ENCODE assay signal across 19 cellular contexts in genomic region chr16:69851491-69852240, GRCh38.
DNase-seq lines count a peak whose midpoint lies in the region; FAIRE-seq and TF ChIP-seq lines count a peak whose summit lies in the region.
"Had no signal": no experiment of that assay in that cellular context is flagged by ENCODE, and none has a peak within 500 bp of the region (broad histone marks: within the 10 kb centered on the region; RNA-seq: fewer than 3 reads in every experiment).

No MANE protein-coding gene starts in this region.

- no peak overlapping the region for H3K4me3 ChIP-seq in cardiac fibroblast (replicated peaks in 1 of 2; ENCODE audit: low read depth in 2 of 2, low read length in 2 of 2)
- H3K4me3 ChIP-seq in fibroblast of villous mesenchyme (ENCODE audit: low read depth, low read length): no peak overlapping the region
- no peak overlapping the region for H3K4me3 ChIP-seq in tibial artery
- no peak overlapping the region for H3K4me3 ChIP-seq in colonic mucosa
- H3K4me3 ChIP-seq: SJCRH30 had no signal

- H3K27me3 ChIP-seq in tibial artery: no peaks in the 10 kb centered on the region
- no peaks in the 10 kb centered on the region for H3K27me3 ChIP-seq in colonic mucosa
- H3K27me3 ChIP-seq: BE2C, SJCRH30 had no signal

- intact Hi-C loops in tibial artery (cut with DNase I; ENCODE audit: low total_unique reads): no loop called here
- intact Hi-C loops in colonic mucosa (cut with DNase I): no loop called here
- intact Hi-C loops in MCF 10A (cut with micrococcal nuclease): no loop called here

- H3K4me1 Mint-ChIP-seq in MCF 10A (ENCODE audit: insufficient read depth, unreplicated experiment): peaks cover 7% of the 10 kb centered on the region

- POLR2A ChIA-PET in MCF 10A (lab: Yijun Ruan, JAX): no interaction called here

- H3K27ac ChIP-seq in tibial artery (peak overlapping the region; percentile 34 to 72), colonic mucosa (no peak overlapping the region)
- H3K27ac ChIP-seq: SJCRH30 had no signal

- BruUV-seq in MCF 10A (replicated peaks; lab: Mats Ljungman, UMichigan): no TSS peak

- no peak for TF ChIP-seq POLR2A in GM12891 (IDR thresholded peaks at IDR 0.05; ENCODE audit: low read depth, low read length)

- H3K9me3 Mint-ChIP-seq in MCF 10A (ENCODE audit: unreplicated experiment): no peaks in the 10 kb centered on the region
- H3K9me3 Mint-ChIP-seq: CD8-positive, alpha-beta T cell; H9; IgD-negative memory B cell had no signal

- H3K36me3 Mint-ChIP-seq in MCF 10A (ENCODE audit: insufficient read depth, unreplicated experiment): peaks cover 12% of the 10 kb centered on the region

- CTCF ChIA-PET in MCF 10A (lab: Yijun Ruan, JAX): interaction anchor here (0.6 to 1.2 kb wide), 2 partner anchors 23 to 204 kb away, joined by 3 read pairs; no protein-coding TSS in a partner anchor

- TF ChIP-seq CTCF in cardiac fibroblast (IDR thresholded peaks at IDR 0.05; ENCODE audit: low read depth, low read length): no peak
- no peak for TF ChIP-seq CTCF in fibroblast of villous mesenchyme (IDR thresholded peaks at IDR 0.05; ENCODE audit: insufficient read depth, low read depth, low read length)
- TF ChIP-seq CTCF in tibial artery (IDR thresholded peaks at IDR 0.05): no peak
- no peak for TF ChIP-seq CTCF in colonic mucosa (IDR thresholded peaks at IDR 0.05)
- no peak for TF ChIP-seq CTCF in MCF 10A (IDR thresholded peaks at IDR 0.05; ENCODE audit: unreplicated experiment)

- H3K4me3 Mint-ChIP-seq in MCF 10A (ENCODE audit: unreplicated experiment): no peak overlapping the region
- H3K4me3 Mint-ChIP-seq: CD8-positive, alpha-beta T cell; H9; IgD-negative memory B cell had no signal

- H3K9me3 ChIP-seq in tibial artery (no peaks in the 10 kb centered on the region), colonic mucosa (no peaks in the 10 kb centered on the region)
- H3K9me3 ChIP-seq: BE2C, SJCRH30 had no signal

- no peak overlapping the region for H3K27ac Mint-ChIP-seq in MCF 10A (ENCODE audit: low read depth, unreplicated experiment)
- H3K27ac Mint-ChIP-seq: CD8-positive, alpha-beta T cell; IgD-negative memory B cell had no signal

- H3K27me3 Mint-ChIP-seq in MCF 10A (ENCODE audit: insufficient read depth, unreplicated experiment): no peaks in the 10 kb centered on the region
- H3K27me3 Mint-ChIP-seq: IgD-negative memory B cell had no signal

- FAIRE-seq in HTR-8/SVneo (lab: Jason Lieb, UNC) (peak; percentile 55), GM12891 (lab: Jason Lieb, UNC) (no peak)

- H3K4me1 ChIP-seq in tibial artery (peaks cover 4 to 70% (median 21%) of the 10 kb centered on the region in 4 donors), colonic mucosa (peaks cover 5% of the 10 kb centered on the region)
- H3K4me1 ChIP-seq: BE2C, SJCRH30 had no signal

- H3K9ac ChIP-seq in colonic mucosa (ENCODE audit: low read depth in 2 of 2, low read length in 2 of 2): no peak overlapping the region

- peaks cover 0 to 5% (median 0%) of the 10 kb centered on the region in 3 donors for H3K36me3 ChIP-seq in tibial artery
- no peaks in the 10 kb centered on the region for H3K36me3 ChIP-seq in colonic mucosa
- H3K36me3 ChIP-seq: BE2C, SJCRH30 had no signal

- no peak for DNase-seq in HTR-8/SVneo (ENCODE audit: insufficient read length, low spot score)
- peak; percentile 30 to 42 for DNase-seq in cardiac fibroblast (ENCODE audit: low read depth in 2 of 2)
- DNase-seq in fibroblast of villous mesenchyme (ENCODE audit: low read depth): peak; percentile 68
- no peak for DNase-seq in tibial artery
- no peak for DNase-seq in colonic mucosa
- no peak for DNase-seq in MCF 10A (ENCODE audit: unreplicated experiment)
- DNase-seq in GM12891 (ENCODE audit: insufficient read length, low spot score): no peak
- DNase-seq: BE2C; CD8-positive, alpha-beta T cell; H9; NCI-H1436; NCI-H2081 treated with DMSO at 0.1 percent for 48 hours; NCI-H226; NCI-H526 treated with DMSO at 0.1 percent for 48 hours; NK-92 treated with Interleukin-12 subunit alpha and Interleukin-12 subunit beta, amount 100 ng/mL, for 24 hours; OCI-M1; RPMI8226; SJCRH30 had no signal

TF ChIP-seq in GM12891, 5 proteins besides CTCF, POLR2A, EP300 and RAD21:
- TF ChIP-seq POU2F2 (IDR thresholded peaks at IDR 0.05; ENCODE audit: low read depth, low read length) (no peak), POLR2AphosphoS5 (IDR thresholded peaks at IDR 0.05; ENCODE audit: low read depth, low read length) (no peak), PAX5 (IDR thresholded peaks at IDR 0.05; ENCODE audit: insufficient read depth, low read length, severe bottlenecking) (no peak), TAF1 (IDR thresholded peaks at IDR 0.05; ENCODE audit: low read depth, low read length) (no peak), SPI1 (IDR thresholded peaks at IDR 0.05; ENCODE audit: low read depth, low read length) (no peak)

Comparison
In these comparisons a context has a peak if more than half of its experiments do, and no peak if none do; other contexts are left out.
1. DNase-seq: peak in cardiac fibroblast (2 of 2) and fibroblast of villous mesenchyme (single experiment); none in HTR-8/SVneo (single experiment), tibial artery (0 of 2), colonic mucosa (single experiment), MCF 10A (single experiment) and GM12891 (single experiment).